In genomic region chr12:81075539-81075938, GRCh38 we compare ENCODE assay signal across 31 cellular contexts.
"Had no signal": no experiment of that assay in that cellular context is flagged by ENCODE, and none has a peak within 500 bp of the region (broad histone marks: within the 10 kb centered on the region; RNA-seq: fewer than 3 reads in every experiment).

No MANE protein-coding gene starts in this region.

- H3K4me2 ChIP-seq: neural progenitor cell had no signal

- H3K4me3 ChIP-seq: left lung, lower lobe of right lung, neural progenitor cell, ovary, prostate gland, sigmoid colon, vagina had no signal

- H3K36me3 ChIP-seq: left lung, lower lobe of right lung, neural progenitor cell, neutrophil, ovary, prostate gland, sigmoid colon, tibial nerve, vagina had no signal

- ATAC-seq: left colon; left lung; lower lobe of right lung; natural killer cell; right cardiac atrium; stimulated activated memory B cell treated with anti-CD40 and anti-IgM and Interleukin-4, amounts not matched to agents 10 μg/mL and 1 μg/mL and 100 μg/mL, for 72 hours; stimulated activated naive CD8-positive, alpha-beta T cell treated with anti-CD3 and anti-CD28 coated beads, Interleukin-15, amount 100 ng/mL, for 72 hours had no signal

- H3K9me3 ChIP-seq: left lung, lower lobe of right lung, neutrophil, ovary, prostate gland, sigmoid colon, tibial nerve, vagina had no signal

- H2AFZ ChIP-seq: neural progenitor cell had no signal

- H3K4me1 ChIP-seq: left lung, lower lobe of right lung, prostate gland had no signal

- H3K27ac ChIP-seq: left lung, lower lobe of right lung, neural progenitor cell, neutrophil, prostate gland, sigmoid colon had no signal

- DNase-seq: hypothalamus; immature natural killer cell; kidney; left colon; left lung; lower lobe of right lung; mammary epithelial cell; mesenchymal stem cell; naive B cell; natural killer cell; nephron progenitor cell; occipital lobe; ovary; posterior cingulate gyrus; retina; right cardiac atrium; sigmoid colon; small intestine; stimulated activated CD4-positive, alpha-beta T cell treated with anti-CD3 and anti-CD28 coated beads, Interleukin-1b, Interleukin-23, amount 100 ng/mL, for 48 hours; stimulated activated CD4-positive, alpha-beta T cell treated with anti-CD3 and anti-CD28 coated beads, Interleukin-2, amount 100 ng/mL, for 48 hours; stimulated activated CD4-positive, alpha-beta T cell treated with anti-CD3 and anti-CD28 coated beads, Interleukin-4, amount 100 ng/mL, for 4 hours; stimulated activated CD8-positive, alpha-beta memory T cell treated with anti-CD3 and anti-CD28 coated beads, Interleukin-4, amount 100 ng/mL, for 48 hours; stimulated activated naive CD4-positive, alpha-beta T cell treated with Interleukin-2 at 50 U/mL for 16 hours; stimulated activated naive CD8-positive, alpha-beta T cell treated with anti-CD3 and anti-CD28 coated beads, Interleukin-15, amount 100 ng/mL, for 72 hours; substantia nigra had no signal

- H3K27me3 ChIP-seq: neural progenitor cell, ovary, tibial nerve, vagina had no signal
